ENCODE assay signal across 1 cellular context in the genomic region with DNA sequence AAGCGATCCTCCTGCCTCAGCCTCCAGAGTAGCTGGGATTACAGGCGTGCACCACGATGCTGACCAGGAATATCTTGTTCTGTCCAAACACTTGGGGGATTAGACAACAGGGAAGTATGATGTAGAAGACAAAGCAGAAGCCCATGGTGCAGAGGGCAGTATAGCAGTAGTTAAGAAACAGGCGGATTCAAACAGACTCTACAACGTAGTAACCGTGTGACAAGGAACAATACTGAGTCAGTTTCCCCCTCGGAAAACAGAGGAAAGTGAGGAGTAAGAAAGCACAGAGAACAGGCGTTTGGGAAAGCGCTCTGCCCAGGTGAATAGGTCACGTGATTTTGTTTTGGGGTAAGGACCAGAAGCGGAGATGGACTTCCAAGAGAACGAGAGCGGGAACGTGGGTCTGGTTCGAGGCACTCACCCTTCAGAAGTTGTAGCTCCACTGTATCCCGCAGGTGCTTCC.
TF ChIP-seq lines count a peak whose summit lies in the region.

No MANE protein-coding gene starts in this region.

TF ChIP-seq in GM12878, 131 proteins besides CTCF, POLR2A, EP300 and RAD21:
- TF ChIP-seq, protein P1, sequence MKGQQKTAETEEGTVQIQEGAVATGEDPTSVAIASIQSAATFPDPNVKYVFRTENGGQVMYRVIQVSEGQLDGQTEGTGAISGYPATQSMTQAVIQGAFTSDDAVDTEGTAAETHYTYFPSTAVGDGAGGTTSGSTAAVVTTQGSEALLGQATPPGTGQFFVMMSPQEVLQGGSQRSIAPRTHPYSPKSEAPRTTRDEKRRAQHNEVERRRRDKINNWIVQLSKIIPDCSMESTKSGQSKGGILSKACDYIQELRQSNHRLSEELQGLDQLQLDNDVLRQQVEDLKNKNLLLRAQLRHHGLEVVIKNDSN (IDR thresholded peaks at IDR 0.05; ENCODE audit: borderline replicate concordance, extremely low read length, insufficient read depth, low read depth, low read length): peak; percentile 72
- TF ChIP-seq RAD51 (IDR thresholded peaks at IDR 0.05) (peak; percentile 98), BHLHE40 (IDR thresholded peaks at IDR 0.05; ENCODE audit: borderline replicate concordance in 1 of 2, low read depth in 2 of 2, low read length in 1 of 2) (peak in 1 of 2 experiments; percentile 84; a peak in 3 of 4 replicates), WRNIP1 (IDR thresholded peaks at IDR 0.05; ENCODE audit: borderline replicate concordance, low read depth, low read length) (no peak)
- TF ChIP-seq, protein P2, sequence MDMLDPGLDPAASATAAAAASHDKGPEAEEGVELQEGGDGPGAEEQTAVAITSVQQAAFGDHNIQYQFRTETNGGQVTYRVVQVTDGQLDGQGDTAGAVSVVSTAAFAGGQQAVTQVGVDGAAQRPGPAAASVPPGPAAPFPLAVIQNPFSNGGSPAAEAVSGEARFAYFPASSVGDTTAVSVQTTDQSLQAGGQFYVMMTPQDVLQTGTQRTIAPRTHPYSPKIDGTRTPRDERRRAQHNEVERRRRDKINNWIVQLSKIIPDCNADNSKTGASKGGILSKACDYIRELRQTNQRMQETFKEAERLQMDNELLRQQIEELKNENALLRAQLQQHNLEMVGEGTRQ (IDR thresholded peaks at IDR 0.05; ENCODE audit: borderline replicate concordance, low read depth, low read length): peak; percentile 55
- TF ChIP-seq, protein P3, sequence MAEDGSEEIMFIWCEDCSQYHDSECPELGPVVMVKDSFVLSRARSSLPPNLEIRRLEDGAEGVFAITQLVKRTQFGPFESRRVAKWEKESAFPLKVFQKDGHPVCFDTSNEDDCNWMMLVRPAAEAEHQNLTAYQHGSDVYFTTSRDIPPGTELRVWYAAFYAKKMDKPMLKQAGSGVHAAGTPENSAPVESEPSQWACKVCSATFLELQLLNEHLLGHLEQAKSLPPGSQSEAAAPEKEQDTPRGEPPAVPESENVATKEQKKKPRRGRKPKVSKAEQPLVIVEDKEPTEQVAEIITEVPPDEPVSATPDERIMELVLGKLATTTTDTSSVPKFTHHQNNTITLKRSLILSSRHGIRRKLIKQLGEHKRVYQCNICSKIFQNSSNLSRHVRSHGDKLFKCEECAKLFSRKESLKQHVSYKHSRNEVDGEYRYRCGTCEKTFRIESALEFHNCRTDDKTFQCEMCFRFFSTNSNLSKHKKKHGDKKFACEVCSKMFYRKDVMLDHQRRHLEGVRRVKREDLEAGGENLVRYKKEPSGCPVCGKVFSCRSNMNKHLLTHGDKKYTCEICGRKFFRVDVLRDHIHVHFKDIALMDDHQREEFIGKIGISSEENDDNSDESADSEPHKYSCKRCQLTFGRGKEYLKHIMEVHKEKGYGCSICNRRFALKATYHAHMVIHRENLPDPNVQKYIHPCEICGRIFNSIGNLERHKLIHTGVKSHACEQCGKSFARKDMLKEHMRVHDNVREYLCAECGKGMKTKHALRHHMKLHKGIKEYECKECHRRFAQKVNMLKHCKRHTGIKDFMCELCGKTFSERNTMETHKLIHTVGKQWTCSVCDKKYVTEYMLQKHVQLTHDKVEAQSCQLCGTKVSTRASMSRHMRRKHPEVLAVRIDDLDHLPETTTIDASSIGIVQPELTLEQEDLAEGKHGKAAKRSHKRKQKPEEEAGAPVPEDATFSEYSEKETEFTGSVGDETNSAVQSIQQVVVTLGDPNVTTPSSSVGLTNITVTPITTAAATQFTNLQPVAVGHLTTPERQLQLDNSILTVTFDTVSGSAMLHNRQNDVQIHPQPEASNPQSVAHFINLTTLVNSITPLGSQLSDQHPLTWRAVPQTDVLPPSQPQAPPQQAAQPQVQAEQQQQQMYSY (CRISPR knock-in tag; IDR thresholded peaks at IDR 0.05): 0 out of 2 replicates have a peak, but pooled peaks have one; percentile 67
